8 cellular contexts compared by ENCODE assay signal in the genomic region with DNA sequence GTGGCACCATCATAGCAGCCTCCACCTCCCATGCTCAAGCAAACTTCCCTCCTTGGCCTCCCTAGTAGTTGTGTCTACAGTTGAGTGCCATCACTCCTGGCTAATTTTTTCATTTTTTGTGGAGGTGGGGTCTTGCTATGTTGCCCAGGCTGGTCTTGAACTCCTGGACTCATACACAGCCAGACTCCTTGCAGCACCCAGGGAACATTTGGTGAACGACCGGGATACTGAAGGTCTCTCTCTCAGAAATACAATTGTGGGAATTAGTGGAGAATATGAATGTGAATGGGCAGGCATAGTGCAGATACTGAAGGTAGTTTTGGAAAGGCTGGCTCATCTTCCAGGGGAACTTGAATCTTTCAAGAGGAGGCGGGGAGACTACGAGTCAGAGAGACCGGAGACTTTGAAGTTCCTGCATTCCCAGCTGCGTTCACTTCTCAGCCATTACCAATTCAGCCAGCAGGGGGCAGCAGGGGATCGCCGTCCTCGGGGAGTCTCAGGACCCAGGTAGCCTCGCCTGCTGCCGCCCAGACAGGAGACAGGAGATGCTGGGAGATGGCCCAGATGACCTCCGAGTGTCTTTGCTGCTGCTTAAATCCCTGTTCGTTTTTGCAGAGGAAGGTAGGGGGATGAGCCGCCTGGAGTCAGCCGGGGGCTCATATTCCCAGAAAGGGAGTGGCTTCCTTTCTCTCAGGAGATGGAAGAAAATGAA.
DNase-seq lines count a peak whose midpoint lies in the region; ATAC-seq and TF ChIP-seq lines count a peak whose summit lies in the region.

No MANE protein-coding gene starts in this region.

- CTCF ChIA-PET in OCI-LY7 (lab: Charles Lee; ENCODE audit: unreplicated experiment): no interaction called here

- H2AFZ ChIP-seq in OCI-LY7 (ENCODE audit: low read length): no peak overlapping the region

- no peak overlapping the region for H3K4me2 ChIP-seq in OCI-LY7 (ENCODE audit: low read length)

- no peaks in the 10 kb centered on the region for H4K20me1 ChIP-seq in OCI-LY7 (ENCODE audit: insufficient read depth, low read length)

- no peaks in the 10 kb centered on the region for H3K4me1 ChIP-seq in OCI-LY7 (ENCODE audit: insufficient read depth, low read length, poor library complexity, severe bottlenecking)

- no peaks in the 10 kb centered on the region for H3K79me2 ChIP-seq in OCI-LY7 (ENCODE audit: insufficient read depth, low read depth, low read length)

- H3K27me3 ChIP-seq in brain microvascular endothelial cell (replicated peaks): no peaks in the 10 kb centered on the region

- H3K36me3 ChIP-seq in OCI-LY7 (ENCODE audit: insufficient read depth, low read length): no peaks in the 10 kb centered on the region
- H3K36me3 ChIP-seq in brain microvascular endothelial cell (replicated peaks): no peaks in the 10 kb centered on the region

- intact Hi-C loops in OCI-LY7 (cut with micrococcal nuclease; ENCODE audit: unreplicated experiment): loop anchor here (2.0 kb wide), 1 partner anchor 65 kb away; no protein-coding TSS in a partner anchor

- ATAC-seq in HG02610 (IDR thresholded peaks at IDR 0.05; ENCODE audit: unreplicated experiment) (peak; percentile 59), GM18870 (IDR thresholded peaks at IDR 0.05; ENCODE audit: unreplicated experiment) (no peak)

- no peak overlapping the region for H3K27ac ChIP-seq in OCI-LY7 (ENCODE audit: low read depth, low read length, poor library complexity, severe bottlenecking)
- H3K27ac ChIP-seq in brain microvascular endothelial cell: no peak overlapping the region

- H3K4me3 ChIP-seq in OCI-LY7 (ENCODE audit: low read depth, low read length, poor library complexity, severe bottlenecking): no peak overlapping the region
- no peak overlapping the region for H3K4me3 ChIP-seq in brain microvascular endothelial cell (ENCODE audit: low read depth, low read length)

- no peaks in the 10 kb centered on the region for H3K9me2 ChIP-seq in OCI-LY7 (ENCODE audit: insufficient read depth, low read length)

- in situ Hi-C loops in brain microvascular endothelial cell (cut with HindIII; ENCODE audit: low pct_ligation_motif_present, low sequenced_read_pairs): no loop called here

- H3K9me3 ChIP-seq in OCI-LY7 (ENCODE audit: low read length): no peaks in the 10 kb centered on the region

- POLR2A ChIA-PET in OCI-LY7 (lab: Charles Lee): no interaction called here

- DNase-seq in Daoy (ENCODE audit: low read depth): peak; percentile 47
- DNase-seq in OCI-LY7 (ENCODE audit: low spot score): peak; percentile 58
- peak; percentile 61 for DNase-seq in brain microvascular endothelial cell
- peak; percentile 75 for DNase-seq in iris pigment epithelial cell (ENCODE audit: low read depth)
- peak; percentile 11 for DNase-seq in stimulated activated CD4-positive, alpha-beta T cell treated with anti-CD3 and anti-CD28 coated beads, Interleukin-4, amount 100 ng/mL, for 1 hour
- DNase-seq in cerebellar nuclear complex (lab: John Stamatoyannopoulos, UW): no peak

- TF ChIP-seq CTCF in OCI-LY7 (conservative IDR thresholded peaks at IDR 0.05; ENCODE audit: low read length): peak; percentile 81
- peak; percentile 84 for TF ChIP-seq CTCF in brain microvascular endothelial cell (IDR thresholded peaks at IDR 0.05; ENCODE audit: low read depth, low read length, missing control alignments)

- no TSS peak for BruUV-seq in OCI-LY7 (replicated peaks; lab: Mats Ljungman, UMichigan)

Comparison
In these comparisons a context has a peak if more than half of its experiments do, and no peak if none do; other contexts are left out.
1. DNase-seq: peak in Daoy (single experiment), OCI-LY7 (single experiment), brain microvascular endothelial cell (single experiment), iris pigment epithelial cell (single experiment) and stimulated activated CD4-positive, alpha-beta T cell treated with anti-CD3 and anti-CD28 coated beads, Interleukin-4, amount 100 ng/mL, for 1 hour (single experiment); none in cerebellar nuclear complex (0 of 2).